18 cellular contexts compared by ENCODE assay signal in genomic region chr4:15868816-15869413, GRCh38.
DNase-seq lines count a peak whose midpoint lies in the region; ATAC-seq, FAIRE-seq and TF ChIP-seq lines count a peak whose summit lies in the region.
"Had no signal": no experiment of that assay in that cellular context is flagged by ENCODE, and none has a peak within 500 bp of the region (broad histone marks: within the 10 kb centered on the region; RNA-seq: fewer than 3 reads in every experiment).

No MANE protein-coding gene starts in this region.

- H3K9ac ChIP-seq in GM12878 (ENCODE audit: control insufficient read depth, insufficient read depth, low read length) = no peak overlapping the region

- TF ChIP-seq RAD21 in GM12878 (IDR thresholded peaks at IDR 0.05; ENCODE audit: insufficient read depth, low read depth, low read length) = no peak

- H3K9me3 ChIP-seq in GM12878 (replicated peaks; ENCODE audit: control insufficient read depth, insufficient read depth, low read length) = no peaks in the 10 kb centered on the region; the same call in 2 of the 3 replicates
- H3K9me3 ChIP-seq: SJCRH30 had no signal

- intact Hi-C loops in GM12878 (cut with micrococcal nuclease; ENCODE audit: unreplicated experiment) = no loop called here

- DNase-seq in GM12878 (ENCODE audit: low read depth, low spot score) = no peak
- no peak for DNase-seq in stimulated activated naive B cell treated with anti-CD40 and anti-IgM and Interleukin-4, amounts not matched to agents 10 μg/mL and 1 μg/mL and 100 μg/mL, for 72 hours
- DNase-seq in occipital lobe (lab: John Stamatoyannopoulos, UW) = no peak
- DNase-seq in nephron progenitor cell = no peak
- DNase-seq in stimulated activated CD4-positive, alpha-beta T cell treated with anti-CD3 and anti-CD28 coated beads, Interleukin-12 subunit alpha, Interleukin-12 subunit beta, amount 100 ng/mL, for 4 hours = no peak
- DNase-seq: NCI-H1417; NCI-H187 treated with DMSO at 0.1 percent for 48 hours; NCI-H345; NCI-H526 treated with DMSO at 0.1 percent for 48 hours; NK-92 treated with Interleukin-12 subunit alpha and Interleukin-12 subunit beta, amount 100 ng/mL, for 24 hours; SW 1271 had no signal

- H3K9me3 Mint-ChIP-seq in stimulated activated naive B cell treated with anti-CD40 and anti-IgM and Interleukin-4, amounts not matched to agents 10 μg/mL and 1 μg/mL and 100 μg/mL, for 72 hours = peaks cover 0 to 5% of the 10 kb centered on the region in 2 donors
- peaks cover 13% of the 10 kb centered on the region for H3K9me3 Mint-ChIP-seq in nephron progenitor cell

- TF ChIP-seq EP300 in GM12878 (IDR thresholded peaks at IDR 0.05; ENCODE audit: borderline replicate concordance in 1 of 2, control insufficient read depth in 1 of 2, low read depth in 2 of 2, low read length in 2 of 2) = peak; percentile 38 to 43; a peak in 3 of 4 replicates

- no peak overlapping the region for H3K4me3 ChIP-seq in GM12878
- H3K4me3 ChIP-seq: K562, SJCRH30 had no signal

- no peaks in the 10 kb centered on the region for H4K20me1 ChIP-seq in GM12878 (ENCODE audit: control insufficient read depth, insufficient read depth)

- H3K4me3 Mint-ChIP-seq in stimulated activated naive B cell treated with anti-CD40 and anti-IgM and Interleukin-4, amounts not matched to agents 10 μg/mL and 1 μg/mL and 100 μg/mL, for 72 hours = no peak overlapping the region
- H3K4me3 Mint-ChIP-seq in nephron progenitor cell = no peak overlapping the region

- TF ChIP-seq CTCF in GM12878 (IDR thresholded peaks at IDR 0.05 in 2 of 3, conservative IDR thresholded peaks at IDR 0.05 in 1 of 3; ENCODE audit: control insufficient read depth in 2 of 3, extremely low read depth in 1 of 3, insufficient read depth in 1 of 3, low read depth in 3 of 3, low read length in 3 of 3) = no peak
- no peak for TF ChIP-seq CTCF in nephron progenitor cell (IDR thresholded peaks at IDR 0.05)

- H2AFZ ChIP-seq in GM12878 (ENCODE audit: control insufficient read depth, low read depth, low read length) = no peak overlapping the region

- CTCF ChIA-PET in GM12878 (lab: Yijun Ruan, JAX) = interaction anchor here (0.7 to 2.4 kb wide), 2 partner anchors 14 to 412 kb away, joined by 4 to 11 read pairs; no protein-coding TSS in a partner anchor

- WGBS in GM12878 (ENCODE audit: insufficient coverage, insufficient replicate concordance, low lambda C conversion rate, missing lambda C conversion rate) = 19% methylated on average over 4 of the region's 4 CpGs

- H3K27ac Mint-ChIP-seq in stimulated activated naive B cell treated with anti-CD40 and anti-IgM and Interleukin-4, amounts not matched to agents 10 μg/mL and 1 μg/mL and 100 μg/mL, for 72 hours = peak overlapping the region; percentile 56
- H3K27ac Mint-ChIP-seq in nephron progenitor cell = no peak overlapping the region

- H3K4me1 Mint-ChIP-seq in stimulated activated naive B cell treated with anti-CD40 and anti-IgM and Interleukin-4, amounts not matched to agents 10 μg/mL and 1 μg/mL and 100 μg/mL, for 72 hours = peaks cover 9 to 12% of the 10 kb centered on the region in 2 donors
- no peaks in the 10 kb centered on the region for H3K4me1 Mint-ChIP-seq in nephron progenitor cell

- ATAC-seq in GM19025 (IDR thresholded peaks at IDR 0.05; ENCODE audit: low read depth, unreplicated experiment) (peak; percentile 61), HG02798 (IDR thresholded peaks at IDR 0.05; ENCODE audit: poor library complexity, unreplicated experiment) (peak; percentile 69), GM12878 (peak; percentile 82)
- peak; percentile 5 to 47 for ATAC-seq in stimulated activated naive B cell treated with anti-CD40 and anti-IgM and Interleukin-4, amounts not matched to agents 10 μg/mL and 1 μg/mL and 100 μg/mL, for 72 hours (replicated peaks)

- RAD21 ChIA-PET in GM12878 (lab: Charles Lee; ENCODE audit: unreplicated experiment) = interaction anchor here (1.1 kb wide), 1 partner anchor 63 kb away, joined by 3 read pairs; no protein-coding TSS in a partner anchor

- FAIRE-seq in GM12878 (lab: Jason Lieb, UNC) = no peak
- FAIRE-seq: GM12892, K562 had no signal

- SMC1A ChIA-PET in GM12878 (lab: Charles Lee; ENCODE audit: uncharacterized antibody, unreplicated experiment) = interaction anchor here (0.9 to 2.2 kb wide), 7 partner anchors 14 to 113 kb away, joined by 3 to 6 read pairs (median 4); no protein-coding TSS in a partner anchor

- POLR2A ChIA-PET in GM12878 (lab: Charles Lee) = no interaction called here

- no peak for TF ChIP-seq POLR2A in GM12878 (IDR thresholded peaks at IDR 0.05; ENCODE audit: low read depth, low read length)

- H3K27me3 Mint-ChIP-seq in stimulated activated naive B cell treated with anti-CD40 and anti-IgM and Interleukin-4, amounts not matched to agents 10 μg/mL and 1 μg/mL and 100 μg/mL, for 72 hours = peaks cover 0 to 10% of the 10 kb centered on the region in 2 donors
- H3K27me3 Mint-ChIP-seq in nephron progenitor cell (ENCODE audit: low read depth, poor library complexity) = peaks cover 3% of the 10 kb centered on the region

- H3K27ac ChIP-seq in GM12878 (ENCODE audit: control insufficient read depth, insufficient read depth) = no peak overlapping the region
- H3K27ac ChIP-seq: C4-2B, RWPE1, SJCRH30 had no signal

- no peaks in the 10 kb centered on the region for H3K4me1 ChIP-seq in GM12878 (ENCODE audit: control insufficient read depth, insufficient read depth, low read length)
- H3K4me1 ChIP-seq: SJCRH30 had no signal

- H3K36me3 Mint-ChIP-seq in stimulated activated naive B cell treated with anti-CD40 and anti-IgM and Interleukin-4, amounts not matched to agents 10 μg/mL and 1 μg/mL and 100 μg/mL, for 72 hours = peaks cover 2 to 3% of the 10 kb centered on the region in 2 donors
- no peaks in the 10 kb centered on the region for H3K36me3 Mint-ChIP-seq in nephron progenitor cell (ENCODE audit: low read depth)

- BruUV-seq in GM12878 (replicated peaks; lab: Mats Ljungman, UMichigan) = no TSS peak

- in situ Hi-C loops in GM12878 (cut with MboI) = no loop called here

- no peaks in the 10 kb centered on the region for H3K79me2 ChIP-seq in GM12878 (ENCODE audit: control insufficient read depth, insufficient read depth, low read length)

- H3K36me3 ChIP-seq in GM12878 (ENCODE audit: control insufficient read depth in 2 of 2, insufficient read depth in 2 of 2, low read length in 1 of 2) = no peaks in the 10 kb centered on the region
- H3K36me3 ChIP-seq: SJCRH30 had no signal

- H3K27me3 ChIP-seq in GM12878 (replicated peaks in 1 of 2; ENCODE audit: control insufficient read depth in 2 of 2, insufficient read depth in 2 of 2, low read length in 1 of 2) = no peaks in the 10 kb centered on the region
- H3K27me3 ChIP-seq: SJCRH30 had no signal

- H3K4me2 ChIP-seq in GM12878 (ENCODE audit: control insufficient read depth, insufficient read depth) = no peak overlapping the region

TF ChIP-seq in GM12878, 131 proteins besides CTCF, POLR2A, EP300 and RAD21 (continues in another document):
- TF ChIP-seq MTA2 (IDR thresholded peaks at IDR 0.05; ENCODE audit: low read depth) (peak; percentile 85), USF2 (IDR thresholded peaks at IDR 0.05; ENCODE audit: borderline replicate concordance, low read depth, low read length) (no peak), IKZF1 (conservative IDR thresholded peaks at IDR 0.05) (peak; percentile 46; the same call in 1 of the 2 replicates), ZNF687 (IDR thresholded peaks at IDR 0.05) (peak; percentile 23; the same call in 1 of the 2 replicates), SMC3 (IDR thresholded peaks at IDR 0.05; ENCODE audit: borderline replicate concordance, low read length) (no peak), SMARCA5 (IDR thresholded peaks at IDR 0.05) (0 out of 2 replicates have a peak, but pooled peaks have one; percentile 22)

Comparison
In these comparisons a context has a peak if more than half of its experiments do, and no peak if none do; other contexts are left out.
1. ATAC-seq: peak in every context shown above with its lines; median percentile 82 in GM12878; 69 in HG02798; 61 in GM19025; 26 in stimulated activated naive B cell treated with anti-CD40 and anti-IgM and Interleukin-4, amounts not matched to agents 10 μg/mL and 1 μg/mL and 100 μg/mL, for 72 hours.